Comparison of ENCODE assay signal across 27 cellular contexts in the genomic region with DNA sequence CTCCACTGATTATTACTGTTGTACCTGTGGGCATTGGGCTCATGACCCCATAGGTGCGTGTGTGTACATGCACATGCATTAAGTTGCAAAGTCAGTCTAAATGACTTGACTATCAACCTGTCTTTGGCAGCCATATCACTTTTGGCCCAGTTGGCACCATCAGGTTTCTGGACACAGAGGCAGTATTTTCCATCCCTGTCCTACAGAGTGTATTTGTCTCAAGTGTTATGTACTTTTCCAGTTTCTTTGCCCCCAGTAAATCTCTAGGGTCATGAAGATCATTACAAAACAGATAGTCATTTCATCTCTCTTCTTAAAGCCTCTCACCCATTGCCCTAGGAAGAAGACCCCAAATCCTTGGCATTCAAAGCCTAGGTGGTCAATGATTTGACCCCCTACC.
A peak's percentile ranks its signal among the peaks of the same experiment; 100 is the strongest.
DNase-seq lines count a peak whose midpoint lies in the region; ATAC-seq and TF ChIP-seq lines count a peak whose summit lies in the region.
"Had no signal": no experiment of that assay in that cellular context is flagged by ENCODE, and none has a peak within 500 bp of the region (broad histone marks: within the 10 kb centered on the region; RNA-seq: fewer than 3 reads in every experiment).

No MANE protein-coding gene starts in this region.

- peaks cover 40% of the 10 kb centered on the region for H3K36me3 ChIP-seq in OCI-LY1 (ENCODE audit: insufficient read depth, low read length)
- H3K36me3 ChIP-seq: BE2C, BLaER1 had no signal

- TF ChIP-seq CTCF in OCI-LY1 (IDR thresholded peaks at IDR 0.05; ENCODE audit: low read length) (no peak), activated B cell treated with CpG ODN at 0.5 μM for 24 hours (IDR thresholded peaks at IDR 0.05) (no peak), omental fat pad (IDR thresholded peaks at IDR 0.05) (no peak)

- intact Hi-C loops in left ventricle myocardium superior (cut with micrococcal nuclease) (no loop called here), Right ventricle myocardium superior (cut with DNase I) (no loop called here), activated B cell treated with CpG ODN at 0.5 μM for 24 hours (cut with micrococcal nuclease) (loop anchor here (2.0 kb wide), 1 partner anchor 16 kb away; no protein-coding TSS in a partner anchor)

- no peaks in the 10 kb centered on the region for H3K9me3 ChIP-seq in OCI-LY1 (ENCODE audit: low read length)
- H3K9me3 ChIP-seq: A549, BE2C, BLaER1 had no signal

- peaks cover 59% of the 10 kb centered on the region for H3K4me1 ChIP-seq in OCI-LY1 (ENCODE audit: insufficient read depth, low read length, severe bottlenecking)
- H3K4me1 ChIP-seq: BE2C had no signal

- no peak overlapping the region for H3K4me3 ChIP-seq in OCI-LY1 (ENCODE audit: low read depth, low read length, poor library complexity, severe bottlenecking)
- H3K4me3 ChIP-seq: A549, BLaER1, GM12878 had no signal

- H3K27me3 Mint-ChIP-seq in activated B cell treated with CpG ODN at 0.5 μM for 24 hours (no peaks in the 10 kb centered on the region), naive B cell (no peaks in the 10 kb centered on the region)
- H3K27me3 Mint-ChIP-seq: CD4-positive, alpha-beta memory T cell; CD4-positive, CD25-positive, alpha-beta regulatory T cell had no signal

- no peak overlapping the region for H3K4me2 ChIP-seq in OCI-LY1 (ENCODE audit: low read length)
- H3K4me2 ChIP-seq: A549, BLaER1 had no signal

- H3K9me2 ChIP-seq in OCI-LY1 (ENCODE audit: low read depth, low read length) = no peaks in the 10 kb centered on the region

- peak overlapping the region; percentile 33 for H3K27ac Mint-ChIP-seq in activated B cell treated with CpG ODN at 0.5 μM for 24 hours
- peak overlapping the region in 4 of 6 donors; percentile 1 to 75 (median 53) for H3K27ac Mint-ChIP-seq in naive B cell
- H3K27ac Mint-ChIP-seq: CD14-positive monocyte; CD8-positive, alpha-beta memory T cell had no signal

- peaks cover 90% of the 10 kb centered on the region for H3K4me1 Mint-ChIP-seq in activated B cell treated with CpG ODN at 0.5 μM for 24 hours
- peaks cover 71 to 96% (median 82%) of the 10 kb centered on the region in 3 donors for H3K4me1 Mint-ChIP-seq in naive B cell

- ATAC-seq in left ventricle myocardium superior (peak; percentile 34), Right ventricle myocardium superior (ENCODE audit: poor library complexity) (no peak), activated B cell treated with CpG ODN at 0.5 μM for 24 hours (ENCODE audit: low read depth) (no peak), naive B cell (ENCODE audit: low read depth in 2 of 2) (no peak), omental fat pad (ENCODE audit: low FRiP score) (no peak), HG02759 (IDR thresholded peaks at IDR 0.05; ENCODE audit: unreplicated experiment) (no peak)
- ATAC-seq: A549, GM12878 had no signal

- no peaks in the 10 kb centered on the region for H3K9me3 Mint-ChIP-seq in activated B cell treated with CpG ODN at 0.5 μM for 24 hours
- H3K9me3 Mint-ChIP-seq in naive B cell = no peaks in the 10 kb centered on the region
- H3K9me3 Mint-ChIP-seq: CD4-positive, CD25-positive, alpha-beta regulatory T cell; CD8-positive, alpha-beta memory T cell had no signal

- peaks cover 94% of the 10 kb centered on the region for H3K79me2 ChIP-seq in OCI-LY1 (ENCODE audit: insufficient read depth, low read length)

- H3K36me3 Mint-ChIP-seq in activated B cell treated with CpG ODN at 0.5 μM for 24 hours (ENCODE audit: low read depth) (peaks cover 68% of the 10 kb centered on the region), naive B cell (peaks cover 22 to 24% of the 10 kb centered on the region in 2 donors)
- H3K36me3 Mint-ChIP-seq: CD4-positive, alpha-beta memory T cell; CD8-positive, alpha-beta memory T cell had no signal

- DNase-seq in left ventricle myocardium superior = no peak
- no peak for DNase-seq in Right ventricle myocardium superior
- DNase-seq in activated B cell treated with CpG ODN at 0.5 μM for 24 hours = no peak
- DNase-seq in naive B cell = no peak
- DNase-seq in omental fat pad (ENCODE audit: low spot score) = no peak
- no peak for DNase-seq in RPMI8226
- DNase-seq: AML-193; BE2C; C1 segment of cervical spinal cord; CD4-positive, alpha-beta memory T cell; CD4-positive, CD25-positive, alpha-beta regulatory T cell; CD8-positive, alpha-beta memory T cell; COR-L47; DMS 273 treated with DMSO at 0.1 percent for 48 hours; DMS153; DMS53; DMS79; DND-41; EL; GDM1 had no signal

- H3K4me3 Mint-ChIP-seq in activated B cell treated with CpG ODN at 0.5 μM for 24 hours (no peak overlapping the region), naive B cell (peak overlapping the region in 2 of 8 donors; percentile 26 to 30)
- H3K4me3 Mint-ChIP-seq: CD14-positive monocyte; CD4-positive, alpha-beta memory T cell; CD8-positive, alpha-beta memory T cell had no signal

- no peaks in the 10 kb centered on the region for H3K27me3 ChIP-seq in OCI-LY1 (ENCODE audit: insufficient read depth, low read length)
- H3K27me3 ChIP-seq: BE2C, BLaER1 had no signal

- H4K20me1 ChIP-seq in OCI-LY1 (ENCODE audit: insufficient read depth, low read length) = no peaks in the 10 kb centered on the region
- H4K20me1 ChIP-seq: BLaER1 had no signal

- no peak overlapping the region for H3K9ac ChIP-seq in OCI-LY1 (ENCODE audit: low read length)
- H3K9ac ChIP-seq: BLaER1 had no signal

- CTCF ChIA-PET in activated B cell treated with CpG ODN at 0.5 μM for 24 hours (lab: Charles Lee) = no interaction called here

- no peaks in the 10 kb centered on the region for H3F3A ChIP-seq in OCI-LY1 (ENCODE audit: insufficient read depth, low read length)

- H3K27ac ChIP-seq in OCI-LY1 (ENCODE audit: low read depth, low read length, poor library complexity, severe bottlenecking) = peak overlapping the region; percentile 16
- H3K27ac ChIP-seq: 22Rv1, A549, BLaER1 had no signal

- POLR2A ChIA-PET in activated B cell treated with CpG ODN at 0.5 μM for 24 hours (lab: Charles Lee) = no interaction called here

- H2AFZ ChIP-seq in OCI-LY1 (ENCODE audit: low read length) = no peak overlapping the region
